38 cellular contexts compared by ENCODE assay signal in genomic region chr7:141481971-141482370, GRCh38.
"Had no signal": no experiment of that assay in that cellular context is flagged by ENCODE, and none has a peak within 500 bp of the region (broad histone marks: within the 10 kb centered on the region; RNA-seq: fewer than 3 reads in every experiment).

No MANE protein-coding gene starts in this region.

- DNase-seq: activated B cell treated with CpG ODN at 0.5 μM for 24 hours; activated CD4-positive, alpha-beta memory T cell treated with anti-CD3 and anti-CD28 coated beads for 36 hours; activated CD4-positive, alpha-beta T cell treated with anti-CD3 and anti-CD28 coated beads for 4 hours; activated CD4-positive, alpha-beta T cell treated with anti-CD3 and anti-CD28 coated beads, Interleukin-2, amount 10 ng/mL, durations not matched to agents 24 days and 14 days; activated CD4-positive, alpha-beta T cell treated with anti-CD3 and anti-CD28 coated beads, Interleukin-2, amount 50 U/mL, for 1 hour; activated CD4-positive, alpha-beta T cell treated with anti-CD3 and anti-CD28 coated beads, Interleukin-2, amount 50 U/mL, for 4 hours; activated CD4-positive, CD25-positive, alpha-beta regulatory T cell treated with anti-CD3 and anti-CD28 coated beads, Interleukin-2, amount 50 U/mL, for 72 hours; activated CD8-positive, alpha-beta memory T cell treated with anti-CD3 and anti-CD28 coated beads, Interleukin-2, amount 50 U/mL, for 4 hours; activated CD8-positive, alpha-beta T cell treated with anti-CD3 and anti-CD28 coated beads for 36 hours; activated effector memory CD4-positive, alpha-beta T cell treated with anti-CD3 and anti-CD28 coated beads, Interleukin-2, amount 50 U/mL, for 16 hours; activated gamma-delta T cell treated with Interleukin-2 at 50 U/mL for 16 hours; activated naive CD4-positive, alpha-beta T cell; activated naive CD4-positive, alpha-beta T cell treated with anti-CD3 and anti-CD28 coated beads for 36 hours; activated naive CD4-positive, alpha-beta T cell treated with anti-CD3 and anti-CD28 coated beads, Interleukin-2, amount 50 U/mL, for 16 hours; activated naive CD8-positive, alpha-beta T cell treated with anti-CD3 and anti-CD28 coated beads for 36 hours; activated T-cell treated with anti-CD3 and anti-CD28 coated beads for 4 hours; activated T-cell treated with anti-CD3 and anti-CD28 coated beads, Interleukin-2, amount 50 U/mL, for 1 hour; activated T-cell treated with anti-CD3 and anti-CD28 coated beads, Interleukin-2, amount 50 U/mL, for 4 hours; activated T-cell treated with anti-CD3 and anti-CD28 coated beads, Interleukin-2, amount 50 U/mL, for 72 hours; adrenal gland; amygdala; anterior cingulate cortex; cerebellar nuclear complex; T-helper 1 cell; T-helper 2 cell; T-helper 9 cell had no signal

- H3K27ac ChIP-seq: adrenal gland, ascending aorta, cardiac muscle cell, VCaP had no signal

- H3K27me3 ChIP-seq: adrenal gland, ascending aorta, cardiac muscle cell had no signal

- H3K27me3 Mint-ChIP-seq: brain had no signal

- FAIRE-seq: bronchial epithelial cell, TTC549 had no signal

- H3K4me3 Mint-ChIP-seq: activated B cell treated with CpG ODN at 0.5 μM for 24 hours; activated CD4-positive, alpha-beta memory T cell treated with anti-CD3 and anti-CD28 coated beads for 36 hours; activated CD4-positive, alpha-beta T cell treated with anti-CD3 and anti-CD28 coated beads, Interleukin-2, amount 10 ng/mL, durations not matched to agents 24 days and 14 days; activated CD8-positive, alpha-beta T cell treated with anti-CD3 and anti-CD28 coated beads for 36 hours; activated naive CD4-positive, alpha-beta T cell treated with anti-CD3 and anti-CD28 coated beads for 36 hours; activated naive CD8-positive, alpha-beta T cell treated with anti-CD3 and anti-CD28 coated beads for 36 hours; activated T-cell treated with anti-CD3 and anti-CD28 coated beads, Interleukin-2, amount 50 U/mL, for 4 hours; activated T-cell treated with anti-CD3 and anti-CD28 coated beads, Interleukin-2, amount 50 U/mL, for 72 hours; activated T-helper 1 cell treated with anti-CD3 and anti-CD28 coated beads, Interleukin-12 subunit alpha, Interleukin-12 subunit beta, Interleukin-2, Interleukin-4 antibody, amounts not matched to agents 30 ng/mL and 10 ng/mL and 1 ng/mL, durations not matched to agents 14 hours and 24 hours and 36 hours; activated T-helper 17 cell treated with anti-CD3 and anti-CD28 coated beads, Interleukin-2, amount 50 U/mL, for 72 hours; brain; central memory CD8-positive, alpha-beta T cell; T-helper 1 cell treated with Interleukin-12 subunit alpha and Interleukin-12 subunit beta and Interleukin-4 antibody, amounts not matched to agents 30 μg/mL and 1 μg/mL, for 36 hours; T-helper 2 cell treated with Interferon-gamma antibody and Interleukin-4, amounts not matched to agents 5 μg/mL and 100 μg/mL, for 36 hours had no signal

- H3K9me3 ChIP-seq: adrenal gland, ascending aorta had no signal

- ATAC-seq: activated CD8-positive, alpha-beta T cell treated with anti-CD3 and anti-CD28 coated beads for 36 hours; activated naive CD4-positive, alpha-beta T cell treated with anti-CD3 and anti-CD28 coated beads, Interleukin-2, amount 50 U/mL, for 72 hours; activated T-cell treated with anti-CD3 and anti-CD28 coated beads, Interleukin-2, amount 50 U/mL, for 4 hours; activated T-cell treated with anti-CD3 and anti-CD28 coated beads, Interleukin-2, amount 50 U/mL, for 72 hours; activated T-helper 17 cell treated with anti-CD3 and anti-CD28 coated beads, Interleukin-2, amount 50 U/mL, for 72 hours had no signal

- H3K4me3 ChIP-seq: adrenal gland, ascending aorta, cardiac muscle cell had no signal

- H3K36me3 ChIP-seq: adrenal gland, ascending aorta, cardiac muscle cell had no signal

- H3K9me3 Mint-ChIP-seq: activated B cell treated with CpG ODN at 0.5 μM for 24 hours; activated CD4-positive, alpha-beta memory T cell treated with anti-CD3 and anti-CD28 coated beads for 36 hours; activated CD4-positive, alpha-beta T cell treated with anti-CD3 and anti-CD28 coated beads, Interleukin-2, amount 10 ng/mL, durations not matched to agents 24 days and 14 days; activated CD8-positive, alpha-beta T cell treated with anti-CD3 and anti-CD28 coated beads for 36 hours; activated naive CD4-positive, alpha-beta T cell treated with anti-CD3 and anti-CD28 coated beads for 36 hours; activated naive CD4-positive, alpha-beta T cell treated with anti-CD3 and anti-CD28 coated beads, Interleukin-2, amount 50 U/mL, for 72 hours; activated naive CD8-positive, alpha-beta T cell treated with anti-CD3 and anti-CD28 coated beads for 36 hours; activated T-cell treated with anti-CD3 and anti-CD28 coated beads, Interleukin-2, amount 50 U/mL, for 4 hours; activated T-cell treated with anti-CD3 and anti-CD28 coated beads, Interleukin-2, amount 50 U/mL, for 72 hours; activated T-helper 1 cell treated with anti-CD3 and anti-CD28 coated beads, Interleukin-12 subunit alpha, Interleukin-12 subunit beta, Interleukin-2, Interleukin-4 antibody, amounts not matched to agents 30 ng/mL and 10 ng/mL and 1 ng/mL, durations not matched to agents 14 hours and 24 hours and 36 hours; activated T-helper 17 cell treated with anti-CD3 and anti-CD28 coated beads, Interleukin-2, amount 50 U/mL, for 72 hours; brain; central memory CD8-positive, alpha-beta T cell; T-helper 1 cell treated with Interleukin-12 subunit alpha and Interleukin-12 subunit beta and Interleukin-4 antibody, amounts not matched to agents 30 μg/mL and 1 μg/mL, for 36 hours; T-helper 2 cell treated with Interferon-gamma antibody and Interleukin-4, amounts not matched to agents 5 μg/mL and 100 μg/mL, for 36 hours had no signal

- H3K27ac Mint-ChIP-seq: activated B cell treated with CpG ODN at 0.5 μM for 24 hours; activated CD4-positive, alpha-beta memory T cell treated with anti-CD3 and anti-CD28 coated beads for 36 hours; activated CD4-positive, alpha-beta T cell treated with anti-CD3 and anti-CD28 coated beads, Interleukin-2, amount 10 ng/mL, durations not matched to agents 24 days and 14 days; activated CD8-positive, alpha-beta T cell treated with anti-CD3 and anti-CD28 coated beads for 36 hours; activated naive CD4-positive, alpha-beta T cell treated with anti-CD3 and anti-CD28 coated beads for 36 hours; activated naive CD4-positive, alpha-beta T cell treated with anti-CD3 and anti-CD28 coated beads, Interleukin-2, amount 50 U/mL, for 72 hours; activated naive CD8-positive, alpha-beta T cell treated with anti-CD3 and anti-CD28 coated beads for 36 hours; activated T-cell treated with anti-CD3 and anti-CD28 coated beads, Interleukin-2, amount 50 U/mL, for 72 hours; activated T-helper 1 cell treated with anti-CD3 and anti-CD28 coated beads, Interleukin-12 subunit alpha, Interleukin-12 subunit beta, Interleukin-2, Interleukin-4 antibody, amounts not matched to agents 30 ng/mL and 10 ng/mL and 1 ng/mL, durations not matched to agents 14 hours and 24 hours and 36 hours; activated T-helper 17 cell treated with anti-CD3 and anti-CD28 coated beads, Interleukin-2, amount 50 U/mL, for 72 hours; T-helper 1 cell treated with Interleukin-12 subunit alpha and Interleukin-12 subunit beta and Interleukin-4 antibody, amounts not matched to agents 30 μg/mL and 1 μg/mL, for 36 hours; T-helper 2 cell treated with Interferon-gamma antibody and Interleukin-4, amounts not matched to agents 5 μg/mL and 100 μg/mL, for 36 hours had no signal

- H3K36me3 Mint-ChIP-seq: activated CD4-positive, alpha-beta memory T cell treated with anti-CD3 and anti-CD28 coated beads for 36 hours; activated naive CD4-positive, alpha-beta T cell treated with anti-CD3 and anti-CD28 coated beads, Interleukin-2, amount 50 U/mL, for 72 hours; activated naive CD8-positive, alpha-beta T cell treated with anti-CD3 and anti-CD28 coated beads for 36 hours; brain had no signal

- H3K4me1 Mint-ChIP-seq: activated B cell treated with CpG ODN at 0.5 μM for 24 hours; activated CD4-positive, alpha-beta T cell treated with anti-CD3 and anti-CD28 coated beads, Interleukin-2, amount 10 ng/mL, durations not matched to agents 24 days and 14 days; activated naive CD8-positive, alpha-beta T cell treated with anti-CD3 and anti-CD28 coated beads for 36 hours; activated T-helper 17 cell treated with anti-CD3 and anti-CD28 coated beads, Interleukin-2, amount 50 U/mL, for 72 hours; central memory CD8-positive, alpha-beta T cell had no signal

- H3K4me1 ChIP-seq: adrenal gland, ascending aorta had no signal
